ENCODE assay signal across 21 cellular contexts in genomic region chr2:197183355-197183754, GRCh38.
DNase-seq lines count a peak whose midpoint lies in the region; ATAC-seq, FAIRE-seq and TF ChIP-seq lines count a peak whose summit lies in the region.
"Had no signal": no experiment of that assay in that cellular context is flagged by ENCODE, and none has a peak within 500 bp of the region (broad histone marks: within the 10 kb centered on the region; RNA-seq: fewer than 3 reads in every experiment).

No MANE protein-coding gene starts in this region.

- TF ChIP-seq CTCF in NB4 (IDR thresholded peaks at IDR 0.05; ENCODE audit: low read depth, low read length) (no peak), GM12878 (IDR thresholded peaks at IDR 0.05 in 2 of 3, conservative IDR thresholded peaks at IDR 0.05 in 1 of 3; ENCODE audit: control insufficient read depth in 2 of 3, extremely low read depth in 1 of 3, insufficient read depth in 1 of 3, low read depth in 3 of 3, low read length in 3 of 3) (no peak), mucosa of descending colon (IDR thresholded peaks at IDR 0.05) (no peak)

- peak overlapping the region; percentile 7 for H3K27ac Mint-ChIP-seq in activated T-cell treated with anti-CD3 and anti-CD28 coated beads, Interleukin-2, amount 50 U/mL, for 72 hours
- peak overlapping the region; percentile 35 for H3K27ac Mint-ChIP-seq in stimulated activated memory B cell treated with anti-CD40 and anti-IgM and Interleukin-4, amounts not matched to agents 10 μg/mL and 1 μg/mL and 100 μg/mL, for 72 hours
- H3K27ac Mint-ChIP-seq: nephron progenitor cell; T-helper 2 cell treated with Interferon-gamma antibody and Interleukin-4, amounts not matched to agents 5 μg/mL and 100 μg/mL, for 36 hours had no signal

- no peaks in the 10 kb centered on the region; the same call in 1 of the 2 replicates for H4K20me1 ChIP-seq in GM12878 (ENCODE audit: control insufficient read depth, insufficient read depth)

- TF ChIP-seq EP300 in GM12878 (IDR thresholded peaks at IDR 0.05; ENCODE audit: borderline replicate concordance in 1 of 2, control insufficient read depth in 1 of 2, low read depth in 2 of 2, low read length in 2 of 2), result no peak

- no peak overlapping the region for H2AFZ ChIP-seq in GM12878 (ENCODE audit: control insufficient read depth, low read depth, low read length)

- no peak overlapping the region for H3K4me2 ChIP-seq in GM12878 (ENCODE audit: control insufficient read depth, insufficient read depth)

- no peak overlapping the region for H3K4me3 ChIP-seq in NB4 (ENCODE audit: low read depth, low read length)
- no peak overlapping the region for H3K4me3 ChIP-seq in GM12878
- no peak overlapping the region for H3K4me3 ChIP-seq in mucosa of descending colon
- H3K4me3 ChIP-seq: HAP-1, left ventricle myocardium inferior had no signal

- no peak overlapping the region for H3K4me3 Mint-ChIP-seq in activated T-cell treated with anti-CD3 and anti-CD28 coated beads, Interleukin-2, amount 50 U/mL, for 72 hours
- H3K4me3 Mint-ChIP-seq in stimulated activated memory B cell treated with anti-CD40 and anti-IgM and Interleukin-4, amounts not matched to agents 10 μg/mL and 1 μg/mL and 100 μg/mL, for 72 hours, result no peak overlapping the region
- H3K4me3 Mint-ChIP-seq: nephron progenitor cell; T-helper 2 cell treated with Interferon-gamma antibody and Interleukin-4, amounts not matched to agents 5 μg/mL and 100 μg/mL, for 36 hours had no signal

- H3K27me3 ChIP-seq in GM12878 (replicated peaks in 1 of 2; ENCODE audit: control insufficient read depth in 2 of 2, insufficient read depth in 2 of 2, low read length in 1 of 2), result no peaks in the 10 kb centered on the region
- H3K27me3 ChIP-seq: brain microvascular endothelial cell had no signal

- POLR2A ChIA-PET in GM12878 (lab: Charles Lee), result interaction anchor here (1.6 kb wide), 1 partner anchor 128 kb away, joined by 5 read pairs; no protein-coding TSS in a partner anchor

- in situ Hi-C loops in GM12878 (cut with MboI), result no loop called here

- intact Hi-C loops in GM12878 (cut with micrococcal nuclease; ENCODE audit: unreplicated experiment) (no loop called here), mucosa of descending colon (cut with DNase I, micrococcal nuclease) (no loop called here)

- TF ChIP-seq POLR2A in NB4 (IDR thresholded peaks at IDR 0.05; ENCODE audit: extremely low read depth, insufficient read length) (no peak), GM12878 (IDR thresholded peaks at IDR 0.05; ENCODE audit: low read depth, low read length) (no peak)

- CTCF ChIA-PET in GM12878 (lab: Yijun Ruan, JAX), result interaction anchor here (7.3 to 8.0 kb wide), 2 partner anchors 16 to 69 kb away, joined by 54 to 82 read pairs; no protein-coding TSS in a partner anchor

- peaks cover 13 to 19% of the 10 kb centered on the region in 2 donors for H3K36me3 Mint-ChIP-seq in activated T-cell treated with anti-CD3 and anti-CD28 coated beads, Interleukin-2, amount 50 U/mL, for 72 hours (ENCODE audit: insufficient read depth in 2 of 2)
- peaks cover 63% of the 10 kb centered on the region for H3K36me3 Mint-ChIP-seq in stimulated activated memory B cell treated with anti-CD40 and anti-IgM and Interleukin-4, amounts not matched to agents 10 μg/mL and 1 μg/mL and 100 μg/mL, for 72 hours

- SMC1A ChIA-PET in GM12878 (lab: Charles Lee; ENCODE audit: uncharacterized antibody, unreplicated experiment), result interaction anchor here (0.7 to 20.9 kb wide), 4 partner anchors 9 to 153 kb away, joined by 3 to 478 read pairs (median 4); no protein-coding TSS in a partner anchor

- no peaks in the 10 kb centered on the region for H3K27me3 Mint-ChIP-seq in activated T-cell treated with anti-CD3 and anti-CD28 coated beads, Interleukin-2, amount 50 U/mL, for 72 hours (ENCODE audit: low read depth)
- no peaks in the 10 kb centered on the region for H3K27me3 Mint-ChIP-seq in stimulated activated memory B cell treated with anti-CD40 and anti-IgM and Interleukin-4, amounts not matched to agents 10 μg/mL and 1 μg/mL and 100 μg/mL, for 72 hours

- H3K4me1 ChIP-seq in GM12878 (ENCODE audit: control insufficient read depth, insufficient read depth, low read length) (no peaks in the 10 kb centered on the region), mucosa of descending colon (ENCODE audit: low read depth) (peaks cover 7% of the 10 kb centered on the region)
- H3K4me1 ChIP-seq: HAP-1 had no signal

- FAIRE-seq in GM12878 (lab: Jason Lieb, UNC), result no peak

- TF ChIP-seq RAD21 in GM12878 (IDR thresholded peaks at IDR 0.05; ENCODE audit: insufficient read depth, low read depth, low read length), result no peak

- BruUV-seq in GM12878 (replicated peaks; lab: Mats Ljungman, UMichigan), result TSS peak; percentile 15

- no peak for DNase-seq in activated T-cell treated with anti-CD3 and anti-CD28 coated beads, Interleukin-2, amount 50 U/mL, for 72 hours
- DNase-seq in activated T-cell treated with anti-CD3 and anti-CD28 coated beads, Interleukin-2, amount 50 U/mL, for 48 hours, result no peak
- DNase-seq in NB4 (ENCODE audit: low read depth) (peak; percentile 29), GM12878 (ENCODE audit: low read depth, low spot score) (no peak), glomerular visceral epithelial cell (ENCODE audit: extremely low spot score) (no peak), mucosa of descending colon (no peak)
- DNase-seq: activated CD4-positive, alpha-beta T cell treated with anti-CD3 and anti-CD28 coated beads, Interleukin-2, amount 50 U/mL, for 1 hour; activated effector memory CD4-positive, alpha-beta T cell treated with anti-CD3 and anti-CD28 coated beads, Interleukin-2, amount 50 U/mL, for 16 hours; brain microvascular endothelial cell; DMS 273 treated with DMSO at 0.1 percent for 48 hours; left ventricle myocardium inferior; NCI-H2107; nephron progenitor cell; NK-92 treated with Interleukin-12 subunit alpha and Interleukin-12 subunit beta, amount 100 ng/mL, for 24 hours; right cardiac atrium; Right ventricle myocardium superior; stimulated activated naive CD4-positive, alpha-beta T cell treated with Interleukin-2 at 50 U/mL for 16 hours had no signal

- H3K36me3 ChIP-seq in GM12878 (ENCODE audit: control insufficient read depth in 2 of 2, insufficient read depth in 2 of 2, low read length in 1 of 2) (peaks cover 4 to 20% of the 10 kb centered on the region in 2 experiments), mucosa of descending colon (ENCODE audit: low read depth) (no peaks in the 10 kb centered on the region)
- H3K36me3 ChIP-seq: brain microvascular endothelial cell, HAP-1, left ventricle myocardium inferior had no signal

- peak; percentile 49 to 52 for ATAC-seq in activated T-cell treated with anti-CD3 and anti-CD28 coated beads, Interleukin-2, amount 50 U/mL, for 72 hours (replicated peaks in 1 of 2)
- ATAC-seq in GM12878 (no peak), HG02642 (IDR thresholded peaks at IDR 0.05; ENCODE audit: poor library complexity, unreplicated experiment) (no peak), mucosa of descending colon (no peak)
- ATAC-seq in stimulated activated memory B cell treated with anti-CD40 and anti-IgM and Interleukin-4, amounts not matched to agents 10 μg/mL and 1 μg/mL and 100 μg/mL, for 72 hours, result no peak
- ATAC-seq: right cardiac atrium had no signal

- no peak overlapping the region for H3K9ac ChIP-seq in GM12878 (ENCODE audit: control insufficient read depth, insufficient read depth, low read length)

- RAD21 ChIA-PET in GM12878 (lab: Charles Lee; ENCODE audit: unreplicated experiment), result interaction anchor here (1.5 kb wide), 1 partner anchor 9 kb away, joined by 3 read pairs; no protein-coding TSS in a partner anchor

- H3K9me3 ChIP-seq in GM12878 (replicated peaks; ENCODE audit: control insufficient read depth, insufficient read depth, low read length) (no peaks in the 10 kb centered on the region), mucosa of descending colon (no peaks in the 10 kb centered on the region)
- H3K9me3 ChIP-seq: HAP-1, left ventricle myocardium inferior had no signal

- H3K27ac ChIP-seq in GM12878 (ENCODE audit: control insufficient read depth, insufficient read depth), result no peak overlapping the region
- H3K27ac ChIP-seq: brain microvascular endothelial cell, left ventricle myocardium inferior had no signal

- peaks cover 13% of the 10 kb centered on the region for H3K79me2 ChIP-seq in GM12878 (ENCODE audit: control insufficient read depth, insufficient read depth, low read length)

- H3K4me1 Mint-ChIP-seq in activated T-cell treated with anti-CD3 and anti-CD28 coated beads, Interleukin-2, amount 50 U/mL, for 72 hours (ENCODE audit: low read depth), result peaks cover 72% of the 10 kb centered on the region
- peaks cover 61% of the 10 kb centered on the region for H3K4me1 Mint-ChIP-seq in stimulated activated memory B cell treated with anti-CD40 and anti-IgM and Interleukin-4, amounts not matched to agents 10 μg/mL and 1 μg/mL and 100 μg/mL, for 72 hours

- H3K9me3 Mint-ChIP-seq in activated T-cell treated with anti-CD3 and anti-CD28 coated beads, Interleukin-2, amount 50 U/mL, for 72 hours, result no peaks in the 10 kb centered on the region
- H3K9me3 Mint-ChIP-seq in stimulated activated memory B cell treated with anti-CD40 and anti-IgM and Interleukin-4, amounts not matched to agents 10 μg/mL and 1 μg/mL and 100 μg/mL, for 72 hours, result no peaks in the 10 kb centered on the region
- H3K9me3 Mint-ChIP-seq: nephron progenitor cell; T-helper 2 cell treated with Interferon-gamma antibody and Interleukin-4, amounts not matched to agents 5 μg/mL and 100 μg/mL, for 36 hours had no signal

TF ChIP-seq in GM12878, 131 proteins besides CTCF, POLR2A, EP300 and RAD21 (continues in another document):
- no peak for TF ChIP-seq RBBP5 (conservative IDR thresholded peaks at IDR 0.05)
- TF ChIP-seq E4F1 (IDR thresholded peaks at IDR 0.05; ENCODE audit: borderline replicate concordance, partially characterized antibody), result no peak

Comparison
In these comparisons a context has a peak if more than half of its experiments do, and no peak if none do; other contexts are left out.
1. ATAC-seq: peak in activated T-cell treated with anti-CD3 and anti-CD28 coated beads, Interleukin-2, amount 50 U/mL, for 72 hours (2 of 2); none in GM12878 (single experiment), stimulated activated memory B cell treated with anti-CD40 and anti-IgM and Interleukin-4, amounts not matched to agents 10 μg/mL and 1 μg/mL and 100 μg/mL, for 72 hours (single experiment), HG02642 (single experiment) and mucosa of descending colon (single experiment).